In genomic region chr5:176481659-176482213, GRCh38 we compare ENCODE assay signal across 19 cellular contexts. TPM values are rescaled to one million over a fixed set of nuclear protein-coding genes. Genes with fewer than 3 reads are reported as not detected.
DNase-seq lines count a peak whose midpoint lies in the region; ATAC-seq, FAIRE-seq and TF ChIP-seq lines count a peak whose summit lies in the region.
"Had no signal": no experiment of that assay in that cellular context is flagged by ENCODE, and none has a peak within 500 bp of the region (broad histone marks: within the 10 kb centered on the region; RNA-seq: fewer than 3 reads in every experiment).

No MANE protein-coding gene starts in this region.

- H3K27ac ChIP-seq in Panc1 (ENCODE audit: low read length) (no peak overlapping the region), endodermal cell (ENCODE audit: low read depth, low read length) (no peak overlapping the region), pancreas (no peak overlapping the region)
- H3K27ac ChIP-seq: hepatocyte, psoas muscle had no signal

- no peak overlapping the region for H3K9ac ChIP-seq in endodermal cell (ENCODE audit: extremely low read depth, low read length, poor library complexity, severe bottlenecking)

- peak overlapping the region; percentile 52 for H3K27ac Mint-ChIP-seq in endodermal cell
- H3K27ac Mint-ChIP-seq in effector memory CD8-positive, alpha-beta T cell, result no peak overlapping the region
- H3K27ac Mint-ChIP-seq: IgD-negative memory B cell, mesothelial cell of epicardium had no signal

- no peaks in the 10 kb centered on the region for H3K4me1 Mint-ChIP-seq in endodermal cell
- H3K4me1 Mint-ChIP-seq in effector memory CD8-positive, alpha-beta T cell (ENCODE audit: low read depth in 2 of 2), result peaks cover 10 to 23% of the 10 kb centered on the region in 2 donors
- H3K4me1 Mint-ChIP-seq: mesothelial cell of epicardium had no signal

- peaks cover 12% of the 10 kb centered on the region for H3K36me3 ChIP-seq in Panc1 (ENCODE audit: control insufficient read depth, insufficient read depth, low read length)
- H3K36me3 ChIP-seq in endodermal cell (ENCODE audit: control insufficient read depth, insufficient read depth, low read length), result peaks cover 79% of the 10 kb centered on the region
- peaks cover 0 to 5% (median 0%) of the 10 kb centered on the region in 3 donors for H3K36me3 ChIP-seq in pancreas

- in situ Hi-C loops in Panc1 (cut with HindIII; ENCODE audit: low pct_unique_long_range_greater_than_20kb, low sequenced_read_pairs), result no loop called here

- no TSS peak for BruUV-seq in Panc1 (replicated peaks; lab: Mats Ljungman, UMichigan)

- H3K4me3 ChIP-seq in Panc1 (ENCODE audit: low read depth in 2 of 2, low read length in 2 of 2) (no peak overlapping the region), endodermal cell (ENCODE audit: low read length) (no peak overlapping the region), pancreas (no peak overlapping the region)
- H3K4me3 ChIP-seq: hepatocyte, psoas muscle had no signal

- no peak overlapping the region for H3K4me3 Mint-ChIP-seq in endodermal cell
- no peak overlapping the region for H3K4me3 Mint-ChIP-seq in effector memory CD8-positive, alpha-beta T cell
- H3K4me3 Mint-ChIP-seq: IgD-negative memory B cell, mesothelial cell of epicardium had no signal

- no peaks in the 10 kb centered on the region for H3K27me3 ChIP-seq in Panc1 (ENCODE audit: control insufficient read depth, insufficient read depth, low read length)
- no peaks in the 10 kb centered on the region for H3K27me3 ChIP-seq in endodermal cell (ENCODE audit: control insufficient read depth, insufficient read depth, low read length, poor library complexity, severe bottlenecking)
- H3K27me3 ChIP-seq in pancreas, result no peaks in the 10 kb centered on the region
- H3K27me3 ChIP-seq: hepatocyte had no signal

- 97 to 100% methylated on average over 1 to 4 of the region's 4 CpGs for WGBS in endodermal cell (ENCODE audit: insufficient coverage in 1 of 2, insufficient read length in 1 of 2), 2 experiments
- 95 to 98% methylated on average over 4 of the region's 4 CpGs for WGBS in pancreas, 2 donors

- H3K9me3 ChIP-seq in Panc1 (ENCODE audit: control insufficient read depth, insufficient read depth, low read depth, low read length) (no peaks in the 10 kb centered on the region), endodermal cell (ENCODE audit: control insufficient read depth, low read length) (no peaks in the 10 kb centered on the region), pancreas (no peaks in the 10 kb centered on the region)
- H3K9me3 ChIP-seq: psoas muscle had no signal

- POLR2A ChIA-PET in Panc1 (lab: Charles Lee), result no interaction called here

- H3K4me1 ChIP-seq in Panc1 (ENCODE audit: control insufficient read depth, insufficient read depth, low read length) (no peaks in the 10 kb centered on the region), endodermal cell (ENCODE audit: control insufficient read depth, insufficient read depth, low read length) (peaks cover 3% of the 10 kb centered on the region), pancreas (peaks cover 0 to 4% (median 0%) of the 10 kb centered on the region in 3 donors)

- ATAC-seq in GM21529 (IDR thresholded peaks at IDR 0.05; ENCODE audit: unreplicated experiment) (peak; percentile 79), Panc1 (peak; percentile 57), pancreas (no peak)
- no peak for ATAC-seq in effector memory CD8-positive, alpha-beta T cell (replicated peaks)

- no peak for TF ChIP-seq CTCF in Panc1 (IDR thresholded peaks at IDR 0.05)
- TF ChIP-seq CTCF in endodermal cell (conservative IDR thresholded peaks at IDR 0.05), result no peak
- no peak for TF ChIP-seq CTCF in pancreas (IDR thresholded peaks at IDR 0.05)

- CTCF ChIA-PET in Panc1 (lab: Charles Lee), result no interaction called here

- DNase-seq in DMS53 treated with DMSO at 0.1 percent for 48 hours (lab: John Stamatoyannopoulos, UW; ENCODE audit: unreplicated experiment) (peak; percentile 9), Panc1 (ENCODE audit: low read depth, low spot score) (no peak), endodermal cell (no peak), DMS153 treated with DMSO at 0.1 percent for 48 hours (lab: John Stamatoyannopoulos, UW; ENCODE audit: unreplicated experiment) (no peak), HTR-8/SVneo (ENCODE audit: insufficient read length, low spot score) (no peak), pancreas (no peak)
- no peak for DNase-seq in effector memory CD8-positive, alpha-beta T cell
- DNase-seq: activated effector memory CD4-positive, alpha-beta T cell treated with anti-CD3 and anti-CD28 coated beads, Interleukin-2, amount 50 U/mL, for 16 hours; AML-193; kidney; MV-4-11; NCI-H1930; NCI-H446; psoas muscle; SHP77 treated with DMSO at 0.1 percent for 48 hours had no signal

- FAIRE-seq in HTR-8/SVneo (lab: Jason Lieb, UNC), result no peak
- no peak for FAIRE-seq in pancreas (lab: Jason Lieb, UNC)
- FAIRE-seq: kidney had no signal

- intact Hi-C loops in Panc1 (cut with micrococcal nuclease; ENCODE audit: unreplicated experiment), result no loop called here
- intact Hi-C loops in pancreas (cut with DNase I), result no loop called here

- H3K36me3 Mint-ChIP-seq in endodermal cell (ENCODE audit: low read depth), result peaks cover 45% of the 10 kb centered on the region
- H3K36me3 Mint-ChIP-seq in effector memory CD8-positive, alpha-beta T cell (ENCODE audit: insufficient read depth), result peaks cover 25% of the 10 kb centered on the region

- no peaks in the 10 kb centered on the region for H3K9me3 Mint-ChIP-seq in endodermal cell
- H3K9me3 Mint-ChIP-seq in effector memory CD8-positive, alpha-beta T cell, result no peaks in the 10 kb centered on the region
- H3K9me3 Mint-ChIP-seq: IgD-negative memory B cell, mesothelial cell of epicardium had no signal

- no peaks in the 10 kb centered on the region for H3K27me3 Mint-ChIP-seq in endodermal cell (ENCODE audit: insufficient read depth)
- H3K27me3 Mint-ChIP-seq in effector memory CD8-positive, alpha-beta T cell, result no peaks in the 10 kb centered on the region
- H3K27me3 Mint-ChIP-seq: IgD-negative memory B cell had no signal

RNA-seq across cellular contexts. Expression of gene FAF2, which starts 33.6 kb away (rescaled TPM):
- total RNA-seq in Panc1 (2021; ENCODE audit: unreplicated experiment) (86.6 TPM), endodermal cell (10 to 100 TPM; 42.9 to 53.0 TPM), pancreas (10 to 100 TPM in 5 of 6 donors, 1 to 10 TPM in 1; 9.3 to 18.0 (median 15.6) TPM)
- polyA plus RNA-seq in Panc1 (2012; ENCODE audit: insufficient read length), result 51.7 TPM
- polyA plus RNA-seq in endodermal cell (2013, experiment 1 of 2), result 37.6 TPM
- polyA plus RNA-seq in endodermal cell (2013, experiment 2 of 2), result 35.7 TPM
- 10 to 100 TPM in 1 of 2 donors, 1 to 10 TPM in 1; 6.8 to 15.5 TPM for polyA plus RNA-seq in pancreas

RNA-seq across cellular contexts. Expression of gene RNF44, which starts 55.5 kb away (rescaled TPM):
- total RNA-seq in Panc1 (2021; ENCODE audit: unreplicated experiment) (113 TPM), endodermal cell (100 to 1,000 TPM; 150 to 173 TPM), pancreas (10 to 100 TPM; 13.8 to 36.6 (median 18.5) TPM)
- polyA plus RNA-seq in Panc1 (2012; ENCODE audit: insufficient read length), result 100 TPM
- polyA plus RNA-seq in endodermal cell (2013, experiment 1 of 2), result 123 TPM
- polyA plus RNA-seq in endodermal cell (2013, experiment 2 of 2), result 111 TPM
- polyA plus RNA-seq in pancreas, result 10 to 100 TPM; 18.0 to 27.5 TPM

Comparison
In these comparisons a context has a peak if more than half of its experiments do, and no peak if none do; other contexts are left out.
1. ATAC-seq: peak in GM21529 (single experiment) and Panc1 (single experiment); none in effector memory CD8-positive, alpha-beta T cell (single experiment) and pancreas (0 of 4).